1 cellular context compared by ENCODE assay signal in genomic region chr5:179678238-179679013, GRCh38.
TF ChIP-seq lines count a peak whose summit lies in the region.

No MANE protein-coding gene starts in this region.

TF ChIP-seq in HepG2, 621 proteins besides CTCF, POLR2A, EP300 and RAD21 (continues in another document):
- TF ChIP-seq ZNF777 (CRISPR knock-in tag; IDR thresholded peaks at IDR 0.05): peak; percentile 90
- TF ChIP-seq RNF219 (CRISPR knock-in tag; IDR thresholded peaks at IDR 0.05): no peak
- TF ChIP-seq GATA4 (IDR thresholded peaks at IDR 0.05; ENCODE audit: borderline replicate concordance, low read depth): peak; percentile 63; the same call in 1 of the 2 replicates
- TF ChIP-seq HOXA7 (CRISPR knock-in tag; IDR thresholded peaks at IDR 0.05): 0 out of 2 replicates have a peak, but pooled peaks have one; percentile 38
- TF ChIP-seq ZNF276 (CRISPR knock-in tag; IDR thresholded peaks at IDR 0.05; ENCODE audit: low read depth): peak; percentile 92; the same call in 1 of the 2 replicates
- peak; percentile 83; the same call in 1 of the 2 replicates for TF ChIP-seq ZNF234 (CRISPR knock-in tag; conservative IDR thresholded peaks at IDR 0.05)
- TF ChIP-seq ZNF790 (CRISPR knock-in tag; IDR thresholded peaks at IDR 0.05; ENCODE audit: borderline replicate concordance): no peak; the same call in 1 of the 2 replicates
- no peak; the same call in 1 of the 2 replicates for TF ChIP-seq ZNF337 (CRISPR knock-in tag; IDR thresholded peaks at IDR 0.05; ENCODE audit: borderline replicate concordance, low read depth)
- 0 out of 2 replicates have a peak, but pooled peaks have one; percentile 67 for TF ChIP-seq HNRNPL (IDR thresholded peaks at IDR 0.05; ENCODE audit: low read depth, low read length)
- TF ChIP-seq NR0B2 (CRISPR knock-in tag; IDR thresholded peaks at IDR 0.05): peak; percentile 75
- no peak for TF ChIP-seq ETV6 (CRISPR knock-in tag; conservative IDR thresholded peaks at IDR 0.05)
- TF ChIP-seq RFX1 (IDR thresholded peaks at IDR 0.05): no peak
- TF ChIP-seq ZNF335 (CRISPR knock-in tag; IDR thresholded peaks at IDR 0.05): peak; percentile 49; the same call in 1 of the 2 replicates
- peak; percentile 90 for TF ChIP-seq HNRNPLL (IDR thresholded peaks at IDR 0.05; ENCODE audit: low read depth, low read length, poor library complexity, severe bottlenecking)
- TF ChIP-seq ZBTB42 (CRISPR knock-in tag; IDR thresholded peaks at IDR 0.05): no peak; the same call in 1 of the 2 replicates
- peak; percentile 79 for TF ChIP-seq ZMYM4 (CRISPR knock-in tag; IDR thresholded peaks at IDR 0.05)
- no peak; the same call in 1 of the 2 replicates for TF ChIP-seq ZBTB26 (CRISPR knock-in tag; IDR thresholded peaks at IDR 0.05; ENCODE audit: borderline replicate concordance)
- TF ChIP-seq TFDP2 (CRISPR knock-in tag; IDR thresholded peaks at IDR 0.05): peak; percentile 91
- peak; percentile 54; the same call in 1 of the 2 replicates for TF ChIP-seq ARID5B (CRISPR knock-in tag; IDR thresholded peaks at IDR 0.05)
- TF ChIP-seq ZNF468 (CRISPR knock-in tag; IDR thresholded peaks at IDR 0.05): peak; percentile 80; the same call in 1 of the 2 replicates
- no peak for TF ChIP-seq ZEB1 (IDR thresholded peaks at IDR 0.05; ENCODE audit: insufficient replicate concordance, low read depth)
- TF ChIP-seq ZNF704 (CRISPR knock-in tag; IDR thresholded peaks at IDR 0.05; ENCODE audit: borderline replicate concordance): peak; percentile 92
- TF ChIP-seq RBAK (CRISPR knock-in tag; IDR thresholded peaks at IDR 0.05): peak; percentile 15; the same call in 1 of the 2 replicates
- TF ChIP-seq ZNF773 (CRISPR knock-in tag; IDR thresholded peaks at IDR 0.05; ENCODE audit: borderline replicate concordance): peak; percentile 79; the same call in 1 of the 2 replicates
- no peak for TF ChIP-seq BCLAF1 (IDR thresholded peaks at IDR 0.05)
- peak; percentile 81; the same call in 1 of the 2 replicates for TF ChIP-seq TFDP1 (CRISPR knock-in tag; IDR thresholded peaks at IDR 0.05; ENCODE audit: borderline replicate concordance)
- TF ChIP-seq FOXA3 (CRISPR knock-in tag; IDR thresholded peaks at IDR 0.05): 0 out of 2 replicates have a peak, but pooled peaks have one; percentile 53
- peak; percentile 76 for TF ChIP-seq SKIL (CRISPR knock-in tag; IDR thresholded peaks at IDR 0.05; ENCODE audit: borderline replicate concordance)
- TF ChIP-seq ZC3H4 (CRISPR knock-in tag; IDR thresholded peaks at IDR 0.05; ENCODE audit: borderline replicate concordance): no peak
- peak; percentile 70; the same call in 1 of the 2 replicates for TF ChIP-seq THAP9 (CRISPR knock-in tag; IDR thresholded peaks at IDR 0.05; ENCODE audit: borderline replicate concordance)
- TF ChIP-seq ARID2 (CRISPR knock-in tag; IDR thresholded peaks at IDR 0.05; ENCODE audit: borderline replicate concordance): no peak
- TF ChIP-seq SMARCE1 (IDR thresholded peaks at IDR 0.05; ENCODE audit: borderline replicate concordance): no peak
- TF ChIP-seq SSRP1 (CRISPR knock-in tag; IDR thresholded peaks at IDR 0.05): peak; percentile 88; the same call in 1 of the 2 replicates
- TF ChIP-seq DMAP1 (CRISPR knock-in tag; IDR thresholded peaks at IDR 0.05): peak; percentile 89
